ENCODE assay signal across 8 cellular contexts in genomic region chr17:48545022-48545376, GRCh38. TPM values are rescaled to one million over a fixed set of nuclear protein-coding genes. Genes with fewer than 3 reads are reported as not detected.
DNase-seq lines count a peak whose midpoint lies in the region; ATAC-seq, FAIRE-seq and TF ChIP-seq lines count a peak whose summit lies in the region.

Gene HOXB2, minus strand, starts transcription at chr17:48545109. Its CDS starts 198 bp downstream, at chr17:48544911.

- H2BK12ac ChIP-seq in H1 (ENCODE audit: low read depth, low read length): 0 out of 2 replicates have a peak within 1 kb of the TSS, but pooled peaks have one; percentile 33

- H4K8ac ChIP-seq in H1 (ENCODE audit: extremely low read depth, insufficient read depth, low read length): peak within 1 kb of the TSS; percentile 5; the same call in 1 of the 2 replicates

- no peak within 1 kb of the TSS for H4K5ac ChIP-seq in H1 (ENCODE audit: insufficient read length, low read depth, low read length)

- H3K36me3 Mint-ChIP-seq in naive B cell: peaks cover 4 to 17% of the 10 kb centered on the region in 2 donors

- H2BK15ac ChIP-seq in H1 (ENCODE audit: low read length): no peak within 1 kb of the TSS

- no peak for TF ChIP-seq RAD21 in H1 (IDR thresholded peaks at IDR 0.05 in 1 of 2, conservative IDR thresholded peaks at IDR 0.05 in 1 of 2; ENCODE audit: low read depth in 2 of 2, low read length in 2 of 2)

- no peaks in the 10 kb centered on the region for H3K79me1 ChIP-seq in H1 (ENCODE audit: low read depth, low read length)

- H3K27ac ChIP-seq in H1 (ENCODE audit: low read depth, low read length): no peak within 1 kb of the TSS

- H2AFZ ChIP-seq in H1 (ENCODE audit: low read length): no peak within 1 kb of the TSS

- H3K4me1 Mint-ChIP-seq in naive B cell: peaks cover 29 to 59% (median 45%) of the 10 kb centered on the region in 3 donors

- no peak for ATAC-seq in naive B cell (ENCODE audit: low read depth in 2 of 2)

- H3K27me3 ChIP-seq in H1 (replicated peaks in 1 of 4; ENCODE audit: control insufficient read depth in 3 of 4, extremely low read depth in 1 of 4, insufficient read depth in 3 of 4, low read length in 3 of 4): peaks cover 90 to 100% (median 97%) of the 10 kb centered on the region in 4 experiments

- no peak for TF ChIP-seq EP300 in H1 (IDR thresholded peaks at IDR 0.05; ENCODE audit: borderline replicate concordance in 1 of 2, low read depth in 2 of 2, low read length in 2 of 2)

- H3K9me3 Mint-ChIP-seq in naive B cell: no peaks in the 10 kb centered on the region

- WGBS in H1 (ENCODE audit: extremely low coverage in 1 of 2, insufficient coverage in 1 of 2, insufficient read length in 1 of 2, insufficient replicate concordance in 2 of 2, low coverage in 1 of 2, low lambda C conversion rate in 2 of 2, missing lambda C conversion rate in 1 of 2), 2 experiments: 11% methylated on average over 11 of the region's 12 CpGs; no CpG with 5 or more reads in 1 of the 2 experiments

- no peak for FAIRE-seq in H1 (lab: Jason Lieb, UNC)

- no peak for TF ChIP-seq CTCF in H1 (IDR thresholded peaks at IDR 0.05; ENCODE audit: control extremely low read depth in 1 of 3, insufficient read depth in 1 of 3, low read depth in 1 of 3, low read length in 3 of 3)

- H3K9me3 ChIP-seq in H1 (ENCODE audit: insufficient read depth in 2 of 2, low read depth in 1 of 2, low read length in 1 of 2): no peaks in the 10 kb centered on the region

- peak within 1 kb of the TSS; percentile 55 to 91 for H3K4me2 ChIP-seq in H1 (ENCODE audit: insufficient read depth in 1 of 2, low read depth in 2 of 2, low read length in 2 of 2)

- no peak within 1 kb of the TSS for H3K9ac ChIP-seq in H1 (replicated peaks in 1 of 4; ENCODE audit: extremely low read depth in 1 of 4, low read depth in 3 of 4, low read length in 3 of 4)

- peaks cover 64 to 71% (median 70%) of the 10 kb centered on the region in 3 donors for H3K27me3 Mint-ChIP-seq in naive B cell

- no peak within 1 kb of the TSS for H3K4ac ChIP-seq in H1 (replicated peaks; ENCODE audit: insufficient read length, low read depth, low read length)

- H3K56ac ChIP-seq in H1 (replicated peaks; ENCODE audit: insufficient read length, low read depth, low read length): no peak within 1 kb of the TSS

- H2AK5ac ChIP-seq in H1 (ENCODE audit: low read depth, low read length): no peak within 1 kb of the TSS

- no peaks in the 10 kb centered on the region for H3K79me2 ChIP-seq in H1 (ENCODE audit: control insufficient read depth in 1 of 2, insufficient read depth in 2 of 2, low read length in 2 of 2)

- peaks cover 8 to 15% of the 10 kb centered on the region in 2 experiments for H4K20me1 ChIP-seq in H1 (replicated peaks in 1 of 2; ENCODE audit: control insufficient read depth in 1 of 2, insufficient read depth in 2 of 2, low read length in 2 of 2)

- peaks cover 7 to 27% (median 12%) of the 10 kb centered on the region in 4 experiments for H3K4me1 ChIP-seq in H1 (replicated peaks in 1 of 4; ENCODE audit: control insufficient read depth in 3 of 4, insufficient read depth in 4 of 4, low read length in 3 of 4)

- no peaks in the 10 kb centered on the region; the same call in 1 of the 2 replicates for H3K23me2 ChIP-seq in H1 (ENCODE audit: low read depth, low read length)

- peak within 1 kb of the TSS in 4 of 6 donors; percentile 37 to 81 (median 68) for H3K27ac Mint-ChIP-seq in naive B cell

- no peak within 1 kb of the TSS for H4K91ac ChIP-seq in H1 (replicated peaks; ENCODE audit: insufficient read length, low read length)

- TF ChIP-seq POLR2A in H1 (IDR thresholded peaks at IDR 0.05; ENCODE audit: control extremely low read depth in 1 of 2, low read depth in 2 of 2, low read length in 2 of 2): no peak

- 0 out of 2 replicates have a peak within 1 kb of the TSS, but pooled peaks have one; percentile 4 for H3K18ac ChIP-seq in H1 (ENCODE audit: extremely low read depth, low read length)

- no peak within 1 kb of the TSS for H2BK20ac ChIP-seq in H1 (ENCODE audit: low read length)

- H2BK5ac ChIP-seq in H1 (ENCODE audit: low read depth, low read length): no peak within 1 kb of the TSS

- peaks cover 0 to 3% (median 0%) of the 10 kb centered on the region in 4 experiments; a peak in 1 of 8 replicates for H3K36me3 ChIP-seq in H1 (ENCODE audit: control insufficient read depth in 2 of 4, insufficient read depth in 4 of 4, low read length in 3 of 4)

- no peak within 1 kb of the TSS for H2BK120ac ChIP-seq in H1 (replicated peaks; ENCODE audit: low read depth, low read length)

- POLR2A ChIA-PET in H1 (lab: Charles Lee; ENCODE audit: partially characterized antibody): interaction anchor here (1.0 kb wide), 1 partner anchor 53 kb away, joined by 3 read pairs; no protein-coding TSS in a partner anchor

- peak within 1 kb of the TSS; percentile 85 to 97 (median 96) for H3K4me3 Mint-ChIP-seq in naive B cell

- no peak within 1 kb of the TSS for H3K23ac ChIP-seq in H1 (ENCODE audit: insufficient read length)

- DNase-seq in GF-D8 (lab: John Stamatoyannopoulos, UW) (peak; percentile 16), NCI-H345 (lab: John Stamatoyannopoulos, UW) (peak; percentile 70), H1 (ENCODE audit: low read depth in 1 of 2, low spot score in 2 of 2) (no peak), naive B cell (no peak), SW480 (ENCODE audit: low spot score) (no peak), ACHN (no peak), hippocampal formation (lab: John Stamatoyannopoulos, UW) (no peak), DMS 273 (lab: John Stamatoyannopoulos, UW; ENCODE audit: unreplicated experiment) (no peak)

- H3K4me3 ChIP-seq in H1 (ENCODE audit: extremely low read depth in 1 of 4, insufficient read depth in 2 of 4, low read depth in 3 of 4, low read length in 4 of 4): peak within 1 kb of the TSS in 1 of 4 experiments; percentile 44; a peak in 2 of 8 replicates

- CTCF ChIA-PET in H1 (lab: Charles Lee; ENCODE audit: partially characterized antibody): no interaction called here

- no peak within 1 kb of the TSS for H3K14ac ChIP-seq in H1 (ENCODE audit: insufficient read length)

- in situ Hi-C loops in ACHN (cut with HindIII; ENCODE audit: low pct_ligation_motif_present, low pct_unique_long_range_greater_than_20kb, low sequenced_read_pairs): no loop called here

TF ChIP-seq in H1, 55 proteins besides CTCF, POLR2A, EP300 and RAD21:
- TF ChIP-seq JUN (IDR thresholded peaks at IDR 0.05; ENCODE audit: low read depth, low read length) (no peak), RXRA (IDR thresholded peaks at IDR 0.05; ENCODE audit: insufficient read depth, low read depth, low read length) (no peak), SIN3A (conservative IDR thresholded peaks at IDR 0.05 in 1 of 2, IDR thresholded peaks at IDR 0.05 in 1 of 2; ENCODE audit: low read depth in 1 of 2, low read length in 2 of 2) (no peak), USF2 (IDR thresholded peaks at IDR 0.05; ENCODE audit: low read length) (peak; percentile 45; the same call in 1 of the 2 replicates), NRF1 (IDR thresholded peaks at IDR 0.05; ENCODE audit: low read depth, low read length) (no peak), ATF2 (IDR thresholded peaks at IDR 0.05; ENCODE audit: low read length) (no peak), CBX8 (IDR thresholded peaks at IDR 0.05; ENCODE audit: borderline replicate concordance, low read depth, low read length) (peak; percentile 63; the same call in 1 of the 2 replicates), CHD2 (IDR thresholded peaks at IDR 0.05; ENCODE audit: low read length) (0 out of 2 replicates have a peak, but pooled peaks have one; percentile 38), POLR2AphosphoS5 (IDR thresholded peaks at IDR 0.05; ENCODE audit: low read depth, low read length) (no peak), TCF12 (IDR thresholded peaks at IDR 0.05; ENCODE audit: low read depth, low read length) (no peak), YY1 (IDR thresholded peaks at IDR 0.05; ENCODE audit: low read depth, low read length) (no peak), EGR1 (IDR thresholded peaks at IDR 0.05; ENCODE audit: borderline replicate concordance, low read depth, low read length) (no peak)

RNA-seq across cellular contexts. Expression of gene HOXB2, which starts in this region (rescaled TPM):
- total RNA-seq in H1 (2021; fragmentation: NEBNext Ultra II Directional; extraction: Animal tissue kit (Norgen Biotek cat#: 25700)): not detected in 2 replicates
- polyA plus RNA-seq in H1 (2011; rRNA removed) (not detected in 2 replicates), naive B cell (ENCODE audit: low read depth in 6 of 6) (1 to 10 TPM; 2.3 to 9.3 (median 5.5) TPM)
- polyA plus RNA-seq in H1 (2011; cell fraction: cytosol; rRNA removed): not detected
- polyA plus RNA-seq in H1 (2011; cell fraction: nucleus; rRNA removed): not detected
- not detected in 4 replicates for polyA plus RNA-seq in H1 (2012, experiment 1 of 2)
- not detected for polyA plus RNA-seq in H1 (2012, experiment 2 of 2)
- not detected for polyA plus RNA-seq in H1 (2013, experiment 1 of 2)
- polyA plus RNA-seq in H1 (2013, experiment 2 of 2): not detected
- not detected in 2 replicates for polyA minus RNA-seq in H1 (2011; rRNA and poly(A)+ RNA removed)
- not detected for polyA minus RNA-seq in H1 (2011; cell fraction: cytosol; rRNA and poly(A)+ RNA removed)
- 0.90 TPM for polyA minus RNA-seq in H1 (2011; cell fraction: nucleus; rRNA and poly(A)+ RNA removed)

Comparison
In these comparisons a context has a peak if more than half of its experiments do, and no peak if none do; other contexts are left out.
1. DNase-seq: peak in GF-D8 (single experiment) and NCI-H345 (single experiment); none in H1 (0 of 2), naive B cell (single experiment), SW480 (single experiment), ACHN (single experiment), hippocampal formation (0 of 2) and DMS 273 (single experiment).